In genomic region chr1:10074059-10074854, GRCh38 we compare ENCODE assay signal across 1 cellular context.
TF ChIP-seq lines count a peak whose summit lies in the region.

No MANE protein-coding gene starts in this region.

TF ChIP-seq in K562, 482 proteins besides CTCF, POLR2A, EP300 and RAD21 (continued from another document and continues in another):
- peak; percentile 51 for TF ChIP-seq GABPA (tag; conservative IDR thresholded peaks at IDR 0.05; ENCODE audit: low read depth)
- no peak for TF ChIP-seq PCBP1 (IDR thresholded peaks at IDR 0.05; ENCODE audit: low read depth, low read length, poor library complexity, severe bottlenecking)
- TF ChIP-seq YY1 (IDR thresholded peaks at IDR 0.05; ENCODE audit: borderline replicate concordance in 1 of 3, control insufficient read depth in 1 of 3, extremely low read depth in 1 of 3, insufficient read depth in 3 of 3, insufficient read length in 1 of 3, insufficient replicate concordance in 2 of 3, low read depth in 1 of 3, low read length in 2 of 3): peak in 1 of 3 experiments; percentile 24
- no peak for TF ChIP-seq U2AF1 (optimal IDR thresholded peaks at IDR 0.05; ENCODE audit: low read depth, low read length)
- no peak for TF ChIP-seq HOMEZ (CRISPR knock-in tag; IDR thresholded peaks at IDR 0.05)
- no peak for TF ChIP-seq SREBF1 (IDR thresholded peaks at IDR 0.05; ENCODE audit: borderline replicate concordance, low read depth, low read length)
- TF ChIP-seq USF2 (CRISPR knock-in tag; IDR thresholded peaks at IDR 0.05): no peak
- no peak for TF ChIP-seq TFAM (CRISPR knock-in tag; conservative IDR thresholded peaks at IDR 0.05)
- TF ChIP-seq CBFB (CRISPR knock-in tag; IDR thresholded peaks at IDR 0.05): no peak
- no peak for TF ChIP-seq HNRNPH1 (optimal IDR thresholded peaks at IDR 0.05; ENCODE audit: low read depth, low read length)
- TF ChIP-seq CEBPZ (IDR thresholded peaks at IDR 0.05; ENCODE audit: borderline replicate concordance, low read depth, low read length): no peak
- no peak for TF ChIP-seq ZKSCAN3 (CRISPR knock-in tag; IDR thresholded peaks at IDR 0.05)
- TF ChIP-seq ZBTB2 (IDR thresholded peaks at IDR 0.05): no peak
- TF ChIP-seq ZNF324 (CRISPR knock-in tag; IDR thresholded peaks at IDR 0.05): no peak
- TF ChIP-seq TRIM28 (IDR thresholded peaks at IDR 0.05): no peak
- TF ChIP-seq DPF2 (IDR thresholded peaks at IDR 0.05): peak; percentile 56
- no peak for TF ChIP-seq ELF2 (CRISPR knock-in tag; IDR thresholded peaks at IDR 0.05)
- no peak for TF ChIP-seq ZFP30 (CRISPR knock-in tag; IDR thresholded peaks at IDR 0.05; ENCODE audit: borderline replicate concordance)
- TF ChIP-seq ZC3H4 (CRISPR knock-in tag; IDR thresholded peaks at IDR 0.05; ENCODE audit: borderline replicate concordance): no peak
- no peak for TF ChIP-seq PML (IDR thresholded peaks at IDR 0.05; ENCODE audit: low read length)
- TF ChIP-seq POLR3A (IDR thresholded peaks at IDR 0.05; ENCODE audit: borderline replicate concordance, extremely low read depth, insufficient read depth, insufficient read length): no peak
- TF ChIP-seq RERE (CRISPR knock-in tag; IDR thresholded peaks at IDR 0.05; ENCODE audit: borderline replicate concordance): no peak
- TF ChIP-seq UBTF (IDR thresholded peaks at IDR 0.05; ENCODE audit: borderline replicate concordance in 1 of 2, low read depth in 2 of 2, low read length in 2 of 2): peak in 1 of 2 experiments; percentile 33; a peak in 1 of 4 replicates
- no peak for TF ChIP-seq POLR3G (IDR thresholded peaks at IDR 0.05; ENCODE audit: extremely low read depth, insufficient read length, insufficient replicate concordance)
- TF ChIP-seq CHD1 (IDR thresholded peaks at IDR 0.05; ENCODE audit: low read length): no peak
- TF ChIP-seq ZNF511 (CRISPR knock-in tag; IDR thresholded peaks at IDR 0.05): no peak
- no peak for TF ChIP-seq ZNF398 (CRISPR knock-in tag; IDR thresholded peaks at IDR 0.05)
- no peak for TF ChIP-seq ZNF436 (CRISPR knock-in tag; IDR thresholded peaks at IDR 0.05)
- no peak for TF ChIP-seq DIDO1 (tag; IDR thresholded peaks at IDR 0.05; ENCODE audit: low read depth)
- no peak; the same call in 1 of the 2 replicates for TF ChIP-seq NFE2 (IDR thresholded peaks at IDR 0.05; ENCODE audit: low read depth)
- TF ChIP-seq ZBTB1 (CRISPR knock-in tag; IDR thresholded peaks at IDR 0.05; ENCODE audit: borderline replicate concordance, low read depth): peak; percentile 79; the same call in 1 of the 2 replicates
- 0 out of 2 replicates have a peak, but pooled peaks have one; percentile 12 for TF ChIP-seq CBFA2T3 (IDR thresholded peaks at IDR 0.05)
- no peak for TF ChIP-seq BDP1 (IDR thresholded peaks at IDR 0.05; ENCODE audit: insufficient read depth, insufficient read length)
- no peak for TF ChIP-seq GTF3C2 (IDR thresholded peaks at IDR 0.05; ENCODE audit: borderline replicate concordance, extremely low read depth, insufficient read length)
- TF ChIP-seq ZFX (CRISPR knock-in tag; IDR thresholded peaks at IDR 0.05): no peak
- TF ChIP-seq CTBP1 (IDR thresholded peaks at IDR 0.05; ENCODE audit: borderline replicate concordance): peak; percentile 38; the same call in 1 of the 2 replicates
- TF ChIP-seq TEAD4 (IDR thresholded peaks at IDR 0.05; ENCODE audit: low read length): no peak
- no peak for TF ChIP-seq TEAD4 (CRISPR knock-in tag; IDR thresholded peaks at IDR 0.05; ENCODE audit: borderline replicate concordance)
- no peak for TF ChIP-seq RFX7 (CRISPR knock-in tag; IDR thresholded peaks at IDR 0.05)
- no peak for TF ChIP-seq PTRF (tag; IDR thresholded peaks at IDR 0.05)
